In genomic region chr10:100654835-100655759, GRCh38 we compare ENCODE assay signal across 9 cellular contexts.
DNase-seq lines count a peak whose midpoint lies in the region; ATAC-seq and TF ChIP-seq lines count a peak whose summit lies in the region.
"Had no signal": no experiment of that assay in that cellular context is flagged by ENCODE, and none has a peak within 500 bp of the region (broad histone marks: within the 10 kb centered on the region; RNA-seq: fewer than 3 reads in every experiment).

No MANE protein-coding gene starts in this region.

- no peaks in the 10 kb centered on the region for H3K79me2 ChIP-seq in OCI-LY7 (ENCODE audit: insufficient read depth, low read depth, low read length)

- H3K4me3 Mint-ChIP-seq in central memory CD8-positive, alpha-beta T cell: peak overlapping the region; percentile 76

- peaks cover 86% of the 10 kb centered on the region for H3K27me3 Mint-ChIP-seq in central memory CD8-positive, alpha-beta T cell

- H3K4me3 ChIP-seq in Panc1 (ENCODE audit: low read depth in 2 of 2, low read length in 2 of 2) (peak overlapping the region; percentile 25 to 48), neuron (ENCODE audit: low read length) (peak overlapping the region; percentile 21), gastrocnemius medialis (peak overlapping the region in 1 of 4 donors; percentile 24), OCI-LY7 (ENCODE audit: low read depth, low read length, poor library complexity, severe bottlenecking) (no peak overlapping the region)

- intact Hi-C loops in Panc1 (cut with micrococcal nuclease; ENCODE audit: unreplicated experiment) (no loop called here), gastrocnemius medialis (cut with DNase I; ENCODE audit: low total_unique reads) (no loop called here), OCI-LY7 (cut with micrococcal nuclease; ENCODE audit: unreplicated experiment) (no loop called here)

- H3K4me1 Mint-ChIP-seq in central memory CD8-positive, alpha-beta T cell: peaks cover 25% of the 10 kb centered on the region

- no peak overlapping the region for H3K4me2 ChIP-seq in OCI-LY7 (ENCODE audit: low read length)

- in situ Hi-C loops in Panc1 (cut with HindIII; ENCODE audit: low pct_unique_long_range_greater_than_20kb, low sequenced_read_pairs) (no loop called here), gastrocnemius medialis (cut with MboI; ENCODE audit: low sequenced_read_pairs in 4 of 4) (no loop called here), G401 (cut with HindIII; ENCODE audit: low sequenced_read_pairs) (no loop called here)

- H3K9ac ChIP-seq in ES-I3 (ENCODE audit: low read depth, low read length): peak overlapping the region; percentile 54; the same call in 1 of the 2 replicates

- H3K9me3 ChIP-seq in ES-I3 (ENCODE audit: control insufficient read depth, insufficient read depth, low read length) (no peaks in the 10 kb centered on the region), Panc1 (ENCODE audit: control insufficient read depth, insufficient read depth, low read depth, low read length) (no peaks in the 10 kb centered on the region), neuron (ENCODE audit: low read length) (no peaks in the 10 kb centered on the region), gastrocnemius medialis (no peaks in the 10 kb centered on the region), OCI-LY7 (ENCODE audit: low read length) (no peaks in the 10 kb centered on the region)

- H3K36me3 ChIP-seq in ES-I3 (ENCODE audit: insufficient read depth, low read length) (no peaks in the 10 kb centered on the region), Panc1 (ENCODE audit: control insufficient read depth, insufficient read depth, low read length) (no peaks in the 10 kb centered on the region; the same call in 1 of the 2 replicates), neuron (ENCODE audit: insufficient read depth, low read length) (no peaks in the 10 kb centered on the region), gastrocnemius medialis (no peaks in the 10 kb centered on the region), OCI-LY7 (ENCODE audit: insufficient read depth, low read length) (no peaks in the 10 kb centered on the region)

- DNase-seq in Panc1 (ENCODE audit: low read depth, low spot score) (no peak), gastrocnemius medialis (no peak), G401 (ENCODE audit: low spot score) (no peak), inferior parietal cortex (ENCODE audit: extremely low spot score) (no peak), OCI-LY7 (ENCODE audit: low spot score) (no peak)
- no peak for DNase-seq in central memory CD8-positive, alpha-beta T cell (ENCODE audit: low spot score in 2 of 2)
- DNase-seq: SIG-M5 had no signal

- H3K27ac ChIP-seq in Panc1 (ENCODE audit: low read length): no peak overlapping the region
- H3K27ac ChIP-seq in gastrocnemius medialis: no peak overlapping the region
- H3K27ac ChIP-seq in OCI-LY7 (ENCODE audit: low read depth, low read length, poor library complexity, severe bottlenecking): no peak overlapping the region

- no peaks in the 10 kb centered on the region for H3K9me3 Mint-ChIP-seq in central memory CD8-positive, alpha-beta T cell

- TF ChIP-seq POLR2A in gastrocnemius medialis (IDR thresholded peaks at IDR 0.05): no peak

- peak overlapping the region; percentile 12 for H3K27ac Mint-ChIP-seq in central memory CD8-positive, alpha-beta T cell (ENCODE audit: low read depth)

- BruUV-seq in Panc1 (replicated peaks; lab: Mats Ljungman, UMichigan): no TSS peak
- BruUV-seq in OCI-LY7 (replicated peaks; lab: Mats Ljungman, UMichigan): no TSS peak

- H3K4me1 ChIP-seq in ES-I3 (ENCODE audit: insufficient read depth, low read length) (peaks cover 4% of the 10 kb centered on the region; the same call in 1 of the 2 replicates), Panc1 (ENCODE audit: control insufficient read depth, insufficient read depth, low read length) (peaks cover 9% of the 10 kb centered on the region), neuron (ENCODE audit: insufficient read depth, low read length) (peaks cover 20% of the 10 kb centered on the region), gastrocnemius medialis (no peaks in the 10 kb centered on the region), OCI-LY7 (ENCODE audit: insufficient read depth, low read length, poor library complexity, severe bottlenecking) (no peaks in the 10 kb centered on the region)

- TF ChIP-seq CTCF in Panc1 (IDR thresholded peaks at IDR 0.05) (no peak), gastrocnemius medialis (IDR thresholded peaks at IDR 0.05 in 4 of 5, conservative IDR thresholded peaks at IDR 0.05 in 1 of 5) (no peak), OCI-LY7 (conservative IDR thresholded peaks at IDR 0.05; ENCODE audit: low read length) (no peak)

- CTCF ChIA-PET in Panc1 (lab: Charles Lee): no interaction called here
- CTCF ChIA-PET in OCI-LY7 (lab: Charles Lee; ENCODE audit: unreplicated experiment): no interaction called here

- peak overlapping the region; percentile 6 for H2AFZ ChIP-seq in neuron (ENCODE audit: low read depth, low read length)
- no peak overlapping the region for H2AFZ ChIP-seq in OCI-LY7 (ENCODE audit: low read length)

- H3K36me3 Mint-ChIP-seq in central memory CD8-positive, alpha-beta T cell (ENCODE audit: insufficient read depth): no peaks in the 10 kb centered on the region

- H3K9me2 ChIP-seq in OCI-LY7 (ENCODE audit: insufficient read depth, low read length): no peaks in the 10 kb centered on the region

- POLR2A ChIA-PET in Panc1 (lab: Charles Lee) (interaction anchor here (0.5 kb wide), 1 partner anchor 119 kb away, joined by 3 read pairs; the partner anchor contains the start of gene HIF1AN), OCI-LY7 (lab: Charles Lee) (no interaction called here)

- H3K27me3 ChIP-seq in Panc1 (ENCODE audit: control insufficient read depth, insufficient read depth, low read length) (peaks cover 26% of the 10 kb centered on the region), neuron (ENCODE audit: insufficient read depth, low read length) (peaks cover 72% of the 10 kb centered on the region), gastrocnemius medialis (peaks cover 73 to 89% (median 81%) of the 10 kb centered on the region in 3 donors)

- H4K20me1 ChIP-seq in OCI-LY7 (ENCODE audit: insufficient read depth, low read length): no peaks in the 10 kb centered on the region

- ATAC-seq in Panc1 (peak; percentile 41), gastrocnemius medialis (no peak)
- no peak for ATAC-seq in central memory CD8-positive, alpha-beta T cell (replicated peaks; ENCODE audit: extremely low read depth, poor library complexity, severe bottlenecking)
